24 cellular contexts compared by ENCODE assay signal in the genomic region with DNA sequence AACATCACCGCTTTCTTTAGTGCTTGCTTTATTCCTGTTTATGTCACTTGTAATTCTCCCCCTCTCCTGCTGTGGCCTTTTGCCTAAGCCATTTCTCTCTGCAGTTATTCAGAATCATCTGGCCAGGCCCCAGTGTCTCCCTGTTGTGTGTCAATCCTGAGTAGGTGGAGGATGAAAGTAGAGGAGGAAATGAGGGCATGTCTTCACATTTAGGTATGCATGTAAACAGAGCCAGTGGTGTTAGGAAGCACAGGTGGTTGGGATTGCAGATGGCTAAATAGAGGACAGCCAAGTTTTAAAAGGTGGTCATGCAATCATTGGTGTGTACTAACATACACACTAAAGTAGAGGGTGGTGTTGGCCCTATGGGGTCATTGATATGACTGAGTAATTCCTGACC. TPM values are rescaled to one million over a fixed set of nuclear protein-coding genes. Genes with fewer than 3 reads are reported as not detected.
DNase-seq lines count a peak whose midpoint lies in the region; ATAC-seq, FAIRE-seq and TF ChIP-seq lines count a peak whose summit lies in the region.
"Had no signal": no experiment of that assay in that cellular context is flagged by ENCODE, and none has a peak within 500 bp of the region (broad histone marks: within the 10 kb centered on the region; RNA-seq: fewer than 3 reads in every experiment).

No MANE protein-coding gene starts in this region.

- no peaks in the 10 kb centered on the region for H4K20me1 ChIP-seq in IMR-90 (ENCODE audit: insufficient read depth, low read length)
- H4K20me1 ChIP-seq in H1 (replicated peaks in 1 of 2; ENCODE audit: control insufficient read depth in 1 of 2, insufficient read depth in 2 of 2, low read length in 2 of 2) = no peaks in the 10 kb centered on the region
- H4K20me1 ChIP-seq in smooth muscle cell (ENCODE audit: low read depth) = no peaks in the 10 kb centered on the region

- in situ Hi-C loops in IMR-90 (cut with MboI; ENCODE audit: low sequenced_read_pairs) = loop anchor here (5.0 to 25.0 kb wide), 4 partner anchors 100 to 1255 kb away; a partner anchor contains a TSS

- no peak for ATAC-seq in IMR-90 (ENCODE audit: low read depth)
- ATAC-seq: SK-N-SH treated with all-trans-retinoic acid at 6 μM for 48 hours had no signal

- H4K8ac ChIP-seq in IMR-90 (ENCODE audit: low read depth in 2 of 2, low read length in 2 of 2) (no peak overlapping the region), H1 (ENCODE audit: extremely low read depth, insufficient read depth, low read length) (no peak overlapping the region), mesendoderm (ENCODE audit: low read depth, low read length) (no peak overlapping the region)

- no peak overlapping the region for H4K91ac ChIP-seq in IMR-90 (ENCODE audit: insufficient read depth, low read depth, low read length)
- H4K91ac ChIP-seq in H1 (replicated peaks; ENCODE audit: insufficient read length, low read length) = no peak overlapping the region

- H2AK9ac ChIP-seq in IMR-90 (replicated peaks; ENCODE audit: low read depth, low read length, poor library complexity) = peak overlapping the region; percentile 13

- no peak overlapping the region for H3K4me2 ChIP-seq in IMR-90 (ENCODE audit: low read depth, low read length)
- peak overlapping the region in 1 of 2 experiments; percentile 37; a peak in 2 of 4 replicates for H3K4me2 ChIP-seq in H1 (ENCODE audit: insufficient read depth in 1 of 2, low read depth in 2 of 2, low read length in 2 of 2)
- H3K4me2 ChIP-seq in mesendoderm (ENCODE audit: low read length) = no peak overlapping the region
- no peak overlapping the region for H3K4me2 ChIP-seq in smooth muscle cell

- no peaks in the 10 kb centered on the region for H3K9me1 ChIP-seq in IMR-90 (ENCODE audit: insufficient read depth, low read length)

- H2BK12ac ChIP-seq in H1 (ENCODE audit: low read depth, low read length) = no peak overlapping the region

- no peak overlapping the region for H2BK5ac ChIP-seq in IMR-90 (ENCODE audit: low read depth, low read length, poor library complexity, severe bottlenecking)
- H2BK5ac ChIP-seq in H1 (ENCODE audit: low read depth, low read length) = no peak overlapping the region
- no peak overlapping the region for H2BK5ac ChIP-seq in mesendoderm (ENCODE audit: low read length)

- no peak overlapping the region for H3K56ac ChIP-seq in IMR-90 (ENCODE audit: extremely low read depth, insufficient read depth, low read length)
- no peak overlapping the region for H3K56ac ChIP-seq in H1 (replicated peaks; ENCODE audit: insufficient read length, low read depth, low read length)
- no peak overlapping the region for H3K56ac ChIP-seq in mesendoderm (ENCODE audit: low read length)

- no peaks in the 10 kb centered on the region for H3F3A ChIP-seq in smooth muscle cell (ENCODE audit: low read depth)

- DNase-seq in A673 (ENCODE audit: low spot score) (peak; percentile 36), IMR-90 (no peak), H1 (ENCODE audit: low read depth in 1 of 2, low spot score in 2 of 2) (no peak), mesendoderm (peak; percentile 29), posterior cingulate gyrus (no peak), smooth muscle cell (lab: John Stamatoyannopoulos, UW; ENCODE audit: unreplicated experiment) (no peak)
- no peak for DNase-seq in activated CD4-positive, CD25-positive, alpha-beta regulatory T cell (lab: John Stamatoyannopoulos, UW)
- DNase-seq: BE2C; CD4-positive, CD25-positive, alpha-beta regulatory T cell; Karpas-422; NCI-H1417 treated with DMSO at 0.1 percent for 48 hours; NCI-H187 treated with DMSO at 0.1 percent for 48 hours; NCI-H226; NCI-H524 treated with DMSO at 0.1 percent for 48 hours; NK-92 treated with Interleukin-12 subunit alpha and Interleukin-12 subunit beta, amount 100 ng/mL, for 24 hours; SIG-M5 had no signal

- H3K27ac ChIP-seq in A673 (ENCODE audit: low read depth, low read length, poor library complexity, severe bottlenecking) = peak overlapping the region; percentile 10
- no peak overlapping the region for H3K27ac ChIP-seq in IMR-90 (ENCODE audit: insufficient read depth, low read length)
- H3K27ac ChIP-seq in H1 (ENCODE audit: low read depth, low read length) = no peak overlapping the region
- H3K27ac ChIP-seq in mesendoderm (ENCODE audit: low read depth, low read length) = no peak overlapping the region
- H3K27ac ChIP-seq in smooth muscle cell (ENCODE audit: low read depth) = no peak overlapping the region
- H3K27ac ChIP-seq: HL-60 had no signal

- intact Hi-C loops in A673 (cut with micrococcal nuclease; ENCODE audit: unreplicated experiment) (loop anchor here (10.0 kb wide), 1 partner anchor 1263 kb away; no protein-coding TSS in a partner anchor), IMR-90 (cut with micrococcal nuclease) (loop anchor here (10.0 kb wide), 1 partner anchor 1153 kb away; a partner anchor contains a TSS), posterior cingulate gyrus (cut with DNase I) (no loop called here)

- peaks cover 44% of the 10 kb centered on the region for H3K4me1 ChIP-seq in A673 (ENCODE audit: insufficient read depth, low read length, poor library complexity, severe bottlenecking)
- no peaks in the 10 kb centered on the region; the same call in 1 of the 2 replicates for H3K4me1 ChIP-seq in IMR-90 (ENCODE audit: control insufficient read depth, insufficient read depth, low read length)
- peaks cover 0 to 2% (median 0%) of the 10 kb centered on the region in 4 experiments; a peak in 1 of 7 replicates for H3K4me1 ChIP-seq in H1 (replicated peaks in 1 of 4; ENCODE audit: control insufficient read depth in 3 of 4, insufficient read depth in 4 of 4, low read length in 3 of 4)
- no peaks in the 10 kb centered on the region for H3K4me1 ChIP-seq in mesendoderm (ENCODE audit: control insufficient read depth, low read depth, low read length)
- H3K4me1 ChIP-seq in smooth muscle cell (ENCODE audit: low read depth) = peaks cover 11% of the 10 kb centered on the region
- H3K4me1 ChIP-seq: BE2C had no signal

- H3K27me3 ChIP-seq in A673 (replicated peaks; ENCODE audit: insufficient read depth, low read depth, low read length, poor library complexity) (no peaks in the 10 kb centered on the region), IMR-90 (ENCODE audit: control insufficient read depth, insufficient read depth, low read length) (no peaks in the 10 kb centered on the region), H1 (replicated peaks in 1 of 4; ENCODE audit: control insufficient read depth in 3 of 4, extremely low read depth in 1 of 4, insufficient read depth in 3 of 4, low read length in 3 of 4) (no peaks in the 10 kb centered on the region), mesendoderm (ENCODE audit: insufficient read depth, low read length, poor library complexity) (no peaks in the 10 kb centered on the region), smooth muscle cell (ENCODE audit: low read depth) (no peaks in the 10 kb centered on the region)
- H3K27me3 ChIP-seq: BE2C had no signal

- TF ChIP-seq EP300 in H1 (IDR thresholded peaks at IDR 0.05; ENCODE audit: borderline replicate concordance in 1 of 2, low read depth in 2 of 2, low read length in 2 of 2) = no peak

- H3K9me3 ChIP-seq in A673 (ENCODE audit: low read depth, low read length, poor library complexity, severe bottlenecking) (no peaks in the 10 kb centered on the region), IMR-90 (ENCODE audit: control insufficient read depth, insufficient read depth, low read length) (no peaks in the 10 kb centered on the region), H1 (ENCODE audit: insufficient read depth in 2 of 2, low read depth in 1 of 2, low read length in 1 of 2) (no peaks in the 10 kb centered on the region), smooth muscle cell (replicated peaks; ENCODE audit: low read depth) (no peaks in the 10 kb centered on the region)
- H3K9me3 ChIP-seq: BE2C, Caco-2 had no signal

- dilution Hi-C loops in IMR-90 (cut with HindIII; ENCODE audit: low sequenced_read_pairs, unreplicated experiment) = loop anchor here (25.0 kb wide), 2 partner anchors 305 to 455 kb away; a partner anchor contains a TSS

- H3K4me3 ChIP-seq in A673 (ENCODE audit: low read depth, low read length, poor library complexity, severe bottlenecking) (peak overlapping the region; percentile 3), IMR-90 (ENCODE audit: insufficient read depth, low read depth, low read length) (no peak overlapping the region), H1 (ENCODE audit: extremely low read depth in 1 of 4, insufficient read depth in 2 of 4, low read depth in 3 of 4, low read length in 4 of 4) (no peak overlapping the region), mesendoderm (ENCODE audit: low read length) (no peak overlapping the region), smooth muscle cell (no peak overlapping the region)

- H3K14ac ChIP-seq in IMR-90 (replicated peaks; ENCODE audit: low read depth, low read length) (no peak overlapping the region), H1 (ENCODE audit: insufficient read length) (no peak overlapping the region)

- CTCF ChIA-PET in A673 (lab: Charles Lee) = no interaction called here
- CTCF ChIA-PET in IMR-90 (lab: Yijun Ruan, JAX) = no interaction called here
- CTCF ChIA-PET in H1 (lab: Charles Lee; ENCODE audit: partially characterized antibody) = interaction anchor here (0.6 to 4.6 kb wide), 3 partner anchors 98 to 451 kb away, joined by 3 to 22 read pairs (median 3); no protein-coding TSS in a partner anchor

- H3K18ac ChIP-seq in IMR-90 (ENCODE audit: low read depth, low read length) (no peak overlapping the region), H1 (ENCODE audit: extremely low read depth, low read length) (no peak overlapping the region), mesendoderm (ENCODE audit: low read length) (no peak overlapping the region)

- H3K79me1 ChIP-seq in IMR-90 (ENCODE audit: low read depth in 1 of 2, low read length in 2 of 2) (no peaks in the 10 kb centered on the region), H1 (ENCODE audit: low read depth, low read length) (no peaks in the 10 kb centered on the region), mesendoderm (ENCODE audit: low read length) (no peaks in the 10 kb centered on the region)

- POLR2A ChIA-PET in A673 (lab: Charles Lee; ENCODE audit: low non-redundant PET) (no interaction called here), IMR-90 (lab: Charles Lee; ENCODE audit: unreplicated experiment) (no interaction called here), H1 (lab: Charles Lee; ENCODE audit: partially characterized antibody) (no interaction called here)

- H2AK5ac ChIP-seq in IMR-90 (ENCODE audit: low read depth, low read length) = no peak overlapping the region; the same call in 1 of the 2 replicates
- no peak overlapping the region for H2AK5ac ChIP-seq in H1 (ENCODE audit: low read depth, low read length)
- no peak overlapping the region for H2AK5ac ChIP-seq in mesendoderm (ENCODE audit: low read length)

- H2AFZ ChIP-seq in IMR-90 (replicated peaks; ENCODE audit: low read length, poor library complexity) (no peak overlapping the region), H1 (ENCODE audit: low read length) (no peak overlapping the region), smooth muscle cell (ENCODE audit: low read depth) (no peak overlapping the region)

- H2BK15ac ChIP-seq in IMR-90 (ENCODE audit: low read depth, low read length) = no peak overlapping the region
- H2BK15ac ChIP-seq in H1 (ENCODE audit: low read length) = no peak overlapping the region
- H2BK15ac ChIP-seq in mesendoderm (replicated peaks; ENCODE audit: low read depth) = no peak overlapping the region

- no peak for TF ChIP-seq RAD21 in IMR-90 (IDR thresholded peaks at IDR 0.05; ENCODE audit: low read length)
- no peak for TF ChIP-seq RAD21 in H1 (IDR thresholded peaks at IDR 0.05 in 1 of 2, conservative IDR thresholded peaks at IDR 0.05 in 1 of 2; ENCODE audit: low read depth in 2 of 2, low read length in 2 of 2)

- H2BK120ac ChIP-seq in IMR-90 (ENCODE audit: low read depth, low read length) = no peak overlapping the region
- H2BK120ac ChIP-seq in H1 (replicated peaks; ENCODE audit: low read depth, low read length) = no peak overlapping the region
- no peak overlapping the region for H2BK120ac ChIP-seq in mesendoderm (ENCODE audit: low read depth, low read length)

- TF ChIP-seq POLR2A in IMR-90 (IDR thresholded peaks at IDR 0.05; ENCODE audit: low read depth, low read length) (no peak), H1 (IDR thresholded peaks at IDR 0.05; ENCODE audit: control extremely low read depth in 1 of 2, low read depth in 2 of 2, low read length in 2 of 2) (no peak)

- no peaks in the 10 kb centered on the region for H3K79me2 ChIP-seq in H1 (ENCODE audit: control insufficient read depth in 1 of 2, insufficient read depth in 2 of 2, low read length in 2 of 2)
- H3K79me2 ChIP-seq in mesendoderm (ENCODE audit: control insufficient read depth, insufficient read depth, low read length) = no peaks in the 10 kb centered on the region
- H3K79me2 ChIP-seq in smooth muscle cell (ENCODE audit: low read depth) = no peaks in the 10 kb centered on the region

- peaks cover 3% of the 10 kb centered on the region for H3K36me3 ChIP-seq in A673 (ENCODE audit: insufficient read depth, low read length, poor library complexity, severe bottlenecking)
- H3K36me3 ChIP-seq in IMR-90 (ENCODE audit: control insufficient read depth, insufficient read depth, low read length) = no peaks in the 10 kb centered on the region
- no peaks in the 10 kb centered on the region for H3K36me3 ChIP-seq in H1 (ENCODE audit: control insufficient read depth in 2 of 4, insufficient read depth in 4 of 4, low read length in 3 of 4)
- H3K36me3 ChIP-seq in mesendoderm (ENCODE audit: control insufficient read depth, insufficient read depth, low read length) = no peaks in the 10 kb centered on the region
- H3K36me3 ChIP-seq in smooth muscle cell (ENCODE audit: low read depth) = no peaks in the 10 kb centered on the region
- H3K36me3 ChIP-seq: BE2C had no signal

- no CpG with 5 or more reads among the region's 1 CpG for WGBS in IMR-90 (ENCODE audit: extremely low coverage in 2 of 2, insufficient read length in 1 of 2), 2 experiments
- 45% methylated on average over 1 of the region's 1 CpG; no CpG with 5 or more reads in 1 of the 2 experiments for WGBS in H1 (ENCODE audit: extremely low coverage in 1 of 2, insufficient coverage in 1 of 2, insufficient read length in 1 of 2, insufficient replicate concordance in 2 of 2, low coverage in 1 of 2, low lambda C conversion rate in 2 of 2, missing lambda C conversion rate in 1 of 2), 2 experiments
- WGBS in mesendoderm (ENCODE audit: extremely low coverage, insufficient coverage, low lambda C conversion rate) = no CpG with 5 or more reads among the region's 1 CpG
- 74% methylated on average over 1 of the region's 1 CpG for WGBS in smooth muscle cell (ENCODE audit: low lambda C conversion rate)

- H2BK20ac ChIP-seq in IMR-90 (ENCODE audit: low read depth, low read length) = no peak overlapping the region
- no peak overlapping the region for H2BK20ac ChIP-seq in H1 (ENCODE audit: low read length)

- no peak overlapping the region for H4K5ac ChIP-seq in IMR-90 (ENCODE audit: low read depth, low read length)
- no peak overlapping the region for H4K5ac ChIP-seq in H1 (ENCODE audit: insufficient read length, low read depth, low read length)
- H4K5ac ChIP-seq in mesendoderm (ENCODE audit: low read length) = no peak overlapping the region

- BruUV-seq in A673 (replicated peaks; lab: Mats Ljungman, UMichigan) (no TSS peak), IMR-90 (replicated peaks; lab: Mats Ljungman, UMichigan) (no TSS peak)

- H3K9ac ChIP-seq in IMR-90 (ENCODE audit: low read depth, low read length) (no peak overlapping the region), H1 (replicated peaks in 1 of 4; ENCODE audit: extremely low read depth in 1 of 4, low read depth in 3 of 4, low read length in 3 of 4) (no peak overlapping the region), mesendoderm (ENCODE audit: low read length) (no peak overlapping the region), smooth muscle cell (ENCODE audit: low read depth) (no peak overlapping the region)

- no peak overlapping the region for H3K4ac ChIP-seq in IMR-90 (ENCODE audit: low read depth, low read length)
- H3K4ac ChIP-seq in H1 (replicated peaks; ENCODE audit: insufficient read length, low read depth, low read length) = no peak overlapping the region
- no peak overlapping the region for H3K4ac ChIP-seq in mesendoderm (ENCODE audit: low read depth, low read length)

- peak; percentile 19 for FAIRE-seq in H1 (lab: Jason Lieb, UNC)
- FAIRE-seq: G401.6, H54, RCC 7860 had no signal

- 0 out of 2 replicates have a peak, but pooled peaks have one; percentile 17 for TF ChIP-seq CTCF in A673 (conservative IDR thresholded peaks at IDR 0.05; ENCODE audit: low read depth, low read length)
- TF ChIP-seq CTCF in IMR-90 (conservative IDR thresholded peaks at IDR 0.05; ENCODE audit: low read depth, low read length) = no peak
- no peak for TF ChIP-seq CTCF in H1 (IDR thresholded peaks at IDR 0.05; ENCODE audit: control extremely low read depth in 1 of 3, insufficient read depth in 1 of 3, low read depth in 1 of 3, low read length in 3 of 3)
- no peak for TF ChIP-seq CTCF in smooth muscle cell (IDR thresholded peaks at IDR 0.05; ENCODE audit: borderline replicate concordance, insufficient read depth, poor library complexity, severe bottlenecking)

- H3K23ac ChIP-seq in IMR-90 (ENCODE audit: low read depth, low read length) = no peak overlapping the region
- no peak overlapping the region for H3K23ac ChIP-seq in H1 (ENCODE audit: insufficient read length)
- no peak overlapping the region for H3K23ac ChIP-seq in mesendoderm (ENCODE audit: low read length)

- H3K23me2 ChIP-seq in H1 (ENCODE audit: low read depth, low read length) = peaks cover 6% of the 10 kb centered on the region

RNA-seq across cellular contexts. Expression of a gene that starts 5.2 kb away (rescaled TPM):
- 112 and 131 TPM in 2 replicates for total RNA-seq in A673 (2021)
- 5.2 and 6.7 TPM in 2 replicates for total RNA-seq in IMR-90 (2012; rRNA removed)
- polyA plus RNA-seq in IMR-90 (2012; rRNA removed) = 4.2 and 5.6 TPM in 2 replicates
- 1.4 and 2.0 TPM in 2 replicates for polyA plus RNA-seq in IMR-90 (2012; cell fraction: cytosol; rRNA removed)
- polyA plus RNA-seq in IMR-90 (2012; cell fraction: nucleus; rRNA removed; ENCODE audit: low replicate concordance) = 0.50 and 1.8 TPM in 2 replicates
- 2.3 and 2.9 TPM in 2 replicates for total RNA-seq in H1 (2021; fragmentation: NEBNext Ultra II Directional; extraction: Animal tissue kit (Norgen Biotek cat#: 25700))
- 0.58 and 1.3 TPM in 2 replicates for polyA plus RNA-seq in H1 (2011; rRNA removed)
- 1.2 TPM for polyA plus RNA-seq in H1 (2011; cell fraction: cytosol; rRNA removed)
- polyA plus RNA-seq in H1 (2011; cell fraction: nucleus; rRNA removed) = 0.46 TPM
- polyA plus RNA-seq in H1 (2012, experiment 1 of 2) = 2.7 to 3.2 TPM (median 3.0 TPM) in 4 replicates
- 0.41 TPM for polyA plus RNA-seq in H1 (2012, experiment 2 of 2)
- 2.6 TPM for polyA plus RNA-seq in H1 (2013, experiment 1 of 2)
- polyA plus RNA-seq in H1 (2013, experiment 2 of 2) = 2.9 TPM
- 1.3 and 2.1 TPM in 2 replicates for polyA minus RNA-seq in H1 (2011; rRNA and poly(A)+ RNA removed)
- polyA minus RNA-seq in H1 (2011; cell fraction: cytosol; rRNA and poly(A)+ RNA removed) = 0.73 TPM
- polyA minus RNA-seq in H1 (2011; cell fraction: nucleus; rRNA and poly(A)+ RNA removed) = 0.80 TPM
- 4.6 TPM for polyA plus RNA-seq in mesendoderm (2013, experiment 1 of 2)
- polyA plus RNA-seq in mesendoderm (2013, experiment 2 of 2) = 4.6 TPM
- 52.9 and 85.9 TPM in 2 replicates for total RNA-seq in smooth muscle cell
- 50.7 and 61.7 TPM in 2 replicates for polyA plus RNA-seq in smooth muscle cell
- total RNA-seq: CD4-positive, CD25-positive, alpha-beta regulatory T cell; MCF 10A had no signal
- polyA plus RNA-seq: CD4-positive, CD25-positive, alpha-beta regulatory T cell; IgD-negative memory B cell had no signal

Comparison
In these comparisons a context has a peak if more than half of its experiments do, and no peak if none do; other contexts are left out.
1. DNase-seq: peak in A673 (single experiment) and mesendoderm (single experiment); none in IMR-90 (single experiment), H1 (0 of 2), activated CD4-positive, CD25-positive, alpha-beta regulatory T cell (0 of 4), posterior cingulate gyrus (0 of 10) and smooth muscle cell (single experiment).